25 cellular contexts compared by ENCODE assay signal in genomic region chr2:224175010-224175409, GRCh38.
"Had no signal": no experiment of that assay in that cellular context is flagged by ENCODE, and none has a peak within 500 bp of the region (broad histone marks: within the 10 kb centered on the region; RNA-seq: fewer than 3 reads in every experiment).

No MANE protein-coding gene starts in this region.

- H3K27me3 Mint-ChIP-seq: activated naive CD4-positive, alpha-beta T cell treated with anti-CD3 and anti-CD28 coated beads, Interleukin-2, amount 10 ng/mL, durations not matched to agents 7 days and 5 days; stimulated activated memory B cell treated with anti-CD40 and anti-IgM and Interleukin-4, amounts not matched to agents 10 μg/mL and 1 μg/mL and 100 μg/mL, for 72 hours had no signal

- DNase-seq: activated B cell treated with CpG ODN at 0.5 μM for 24 hours; activated CD4-positive, alpha-beta T cell treated with anti-CD3 and anti-CD28 coated beads for 36 hours; activated CD4-positive, alpha-beta T cell treated with anti-CD3 and anti-CD28 coated beads, Interleukin-2, amount 50 U/mL, for 4 hours; activated CD8-positive, alpha-beta memory T cell treated with anti-CD3 and anti-CD28 coated beads, Interleukin-2, amount 50 U/mL, for 48 hours; activated effector memory CD4-positive, alpha-beta T cell treated with Interleukin-2 at 50 U/mL for 16 hours; activated naive CD4-positive, alpha-beta T cell treated with anti-CD3 and anti-CD28 coated beads, Interleukin-2, amount 10 ng/mL, durations not matched to agents 7 days and 5 days; activated T-cell treated with anti-CD3 and anti-CD28 coated beads, Interleukin-2, amount 50 U/mL, for 72 hours; amygdala; colonic mucosa; esophagus squamous epithelium; gastrocnemius medialis; head of caudate nucleus; hypothalamus; nucleus accumbens; right cardiac atrium; small intestine; stimulated activated CD4-positive, alpha-beta T cell treated with anti-CD3 and anti-CD28 coated beads, Interleukin-15, amount 100 ng/mL, for 24 hours; stomach; T1000; trophoblast cell; uterus had no signal

- H3K4me1 Mint-ChIP-seq: activated B cell treated with CpG ODN at 0.5 μM for 24 hours; activated CD4-positive, alpha-beta T cell treated with anti-CD3 and anti-CD28 coated beads for 36 hours; activated naive CD4-positive, alpha-beta T cell treated with anti-CD3 and anti-CD28 coated beads, Interleukin-2, amount 10 ng/mL, durations not matched to agents 7 days and 5 days; stimulated activated memory B cell treated with anti-CD40 and anti-IgM and Interleukin-4, amounts not matched to agents 10 μg/mL and 1 μg/mL and 100 μg/mL, for 72 hours had no signal

- H3K27ac ChIP-seq: colonic mucosa, esophagus squamous epithelium, gastrocnemius medialis, parathyroid adenoma, stomach, suprapubic skin, uterus had no signal

- H3K36me3 ChIP-seq: colonic mucosa, esophagus squamous epithelium, gastrocnemius medialis, stomach, suprapubic skin, uterus had no signal

- H3K36me3 Mint-ChIP-seq: activated naive CD4-positive, alpha-beta T cell treated with anti-CD3 and anti-CD28 coated beads, Interleukin-2, amount 10 ng/mL, durations not matched to agents 7 days and 5 days; natural killer cell treated with Interleukin-12 subunit alpha and Interleukin-12 subunit beta and Interleukin-15 and Interleukin-18, amount 100 ng/mL, for 72 hours; stimulated activated memory B cell treated with anti-CD40 and anti-IgM and Interleukin-4, amounts not matched to agents 10 μg/mL and 1 μg/mL and 100 μg/mL, for 72 hours had no signal

- H3K27ac Mint-ChIP-seq: activated B cell treated with CpG ODN at 0.5 μM for 24 hours; activated CD4-positive, alpha-beta T cell treated with anti-CD3 and anti-CD28 coated beads for 36 hours; activated naive CD4-positive, alpha-beta T cell treated with anti-CD3 and anti-CD28 coated beads, Interleukin-2, amount 10 ng/mL, durations not matched to agents 7 days and 5 days; activated T-cell treated with anti-CD3 and anti-CD28 coated beads, Interleukin-2, amount 50 U/mL, for 72 hours; natural killer cell treated with Interleukin-12 subunit alpha and Interleukin-12 subunit beta and Interleukin-15 and Interleukin-18, amount 100 ng/mL, for 72 hours; stimulated activated memory B cell treated with anti-CD40 and anti-IgM and Interleukin-4, amounts not matched to agents 10 μg/mL and 1 μg/mL and 100 μg/mL, for 72 hours had no signal

- H3K79me2 ChIP-seq: parathyroid adenoma had no signal

- H3K9me3 Mint-ChIP-seq: activated B cell treated with CpG ODN at 0.5 μM for 24 hours; activated naive CD4-positive, alpha-beta T cell treated with anti-CD3 and anti-CD28 coated beads, Interleukin-2, amount 10 ng/mL, durations not matched to agents 7 days and 5 days; activated T-cell treated with anti-CD3 and anti-CD28 coated beads, Interleukin-2, amount 50 U/mL, for 72 hours; natural killer cell treated with Interleukin-12 subunit alpha and Interleukin-12 subunit beta and Interleukin-15 and Interleukin-18, amount 100 ng/mL, for 72 hours; stimulated activated memory B cell treated with anti-CD40 and anti-IgM and Interleukin-4, amounts not matched to agents 10 μg/mL and 1 μg/mL and 100 μg/mL, for 72 hours had no signal

- H3K9ac ChIP-seq: parathyroid adenoma had no signal

- H2AFZ ChIP-seq: parathyroid adenoma had no signal

- H3K4me1 ChIP-seq: colonic mucosa, esophagus squamous epithelium, gastrocnemius medialis, parathyroid adenoma, stomach, suprapubic skin, uterus had no signal

- H3K27me3 ChIP-seq: colonic mucosa, esophagus squamous epithelium, gastrocnemius medialis, stomach, suprapubic skin, uterus had no signal

- H3K9me3 ChIP-seq: colonic mucosa, esophagus squamous epithelium, gastrocnemius medialis, stomach, suprapubic skin, uterus had no signal

- H3K4me3 ChIP-seq: colonic mucosa, esophagus squamous epithelium, gastrocnemius medialis, stomach, suprapubic skin, uterus had no signal

- H3K4me3 Mint-ChIP-seq: activated B cell treated with CpG ODN at 0.5 μM for 24 hours; activated CD4-positive, alpha-beta T cell treated with anti-CD3 and anti-CD28 coated beads for 36 hours; activated naive CD4-positive, alpha-beta T cell treated with anti-CD3 and anti-CD28 coated beads, Interleukin-2, amount 10 ng/mL, durations not matched to agents 7 days and 5 days; activated T-cell treated with anti-CD3 and anti-CD28 coated beads, Interleukin-2, amount 50 U/mL, for 72 hours; natural killer cell treated with Interleukin-12 subunit alpha and Interleukin-12 subunit beta and Interleukin-15 and Interleukin-18, amount 100 ng/mL, for 72 hours; stimulated activated memory B cell treated with anti-CD40 and anti-IgM and Interleukin-4, amounts not matched to agents 10 μg/mL and 1 μg/mL and 100 μg/mL, for 72 hours had no signal

- ATAC-seq: activated CD4-positive, alpha-beta T cell treated with anti-CD3 and anti-CD28 coated beads for 36 hours; activated T-cell treated with anti-CD3 and anti-CD28 coated beads, Interleukin-2, amount 50 U/mL, for 72 hours; gastrocnemius medialis; natural killer cell treated with Interleukin-12 subunit alpha and Interleukin-12 subunit beta and Interleukin-15 and Interleukin-18, amount 100 ng/mL, for 72 hours; right cardiac atrium; stimulated activated memory B cell treated with anti-CD40 and anti-IgM and Interleukin-4, amounts not matched to agents 10 μg/mL and 1 μg/mL and 100 μg/mL, for 72 hours had no signal
